In genomic region chr10:20683345-20683744, GRCh38 we compare ENCODE assay signal across 15 cellular contexts.
A peak's percentile ranks its signal among the peaks of the same experiment; 100 is the strongest.
DNase-seq lines count a peak whose midpoint lies in the region; TF ChIP-seq lines count a peak whose summit lies in the region.
"Had no signal": no experiment of that assay in that cellular context is flagged by ENCODE, and none has a peak within 500 bp of the region (broad histone marks: within the 10 kb centered on the region; RNA-seq: fewer than 3 reads in every experiment).

No MANE protein-coding gene starts in this region.

- no peak overlapping the region for H3K4me3 Mint-ChIP-seq in nephron progenitor cell
- H3K4me3 Mint-ChIP-seq: CD8-positive, alpha-beta T cell had no signal

- H3K27ac ChIP-seq in hepatocyte (peak overlapping the region; percentile 29), A673 (ENCODE audit: low read depth, low read length, poor library complexity, severe bottlenecking) (no peak overlapping the region), caudate nucleus (ENCODE audit: low read depth, low read length) (no peak overlapping the region)
- H3K27ac ChIP-seq: 22Rv1; A549; BLaER1 treated with 17β-estradiol and CSF1 and Interleukin-3, amounts not matched to agents 10 nM and 100 nM had no signal

- peaks cover 8% of the 10 kb centered on the region for H3K9me3 Mint-ChIP-seq in nephron progenitor cell

- H3K36me3 Mint-ChIP-seq in nephron progenitor cell (ENCODE audit: low read depth): no peaks in the 10 kb centered on the region
- H3K36me3 Mint-ChIP-seq: CD8-positive, alpha-beta T cell had no signal

- H3K4me3 ChIP-seq in hepatocyte: no peak overlapping the region
- H3K4me3 ChIP-seq in A673 (ENCODE audit: low read depth, low read length, poor library complexity, severe bottlenecking): no peak overlapping the region
- no peak overlapping the region for H3K4me3 ChIP-seq in BE2C (ENCODE audit: low read depth, low read length)
- H3K4me3 ChIP-seq: A549; BLaER1 treated with 17β-estradiol and CSF1 and Interleukin-3, amounts not matched to agents 10 nM and 100 nM; HAP-1 had no signal

- no peak overlapping the region for H2AFZ ChIP-seq in hepatocyte

- no peaks in the 10 kb centered on the region for H3K27me3 ChIP-seq in hepatocyte
- no peaks in the 10 kb centered on the region for H3K27me3 ChIP-seq in A673 (replicated peaks; ENCODE audit: insufficient read depth, low read depth, low read length, poor library complexity)
- no peaks in the 10 kb centered on the region for H3K27me3 ChIP-seq in BE2C
- H3K27me3 ChIP-seq: BLaER1 treated with 17β-estradiol and CSF1 and Interleukin-3, amounts not matched to agents 10 nM and 100 nM had no signal

- DNase-seq in DMS53 (lab: John Stamatoyannopoulos, UW) (peak; percentile 23), DMS53 treated with DMSO at 0.1 percent for 48 hours (lab: John Stamatoyannopoulos, UW; ENCODE audit: unreplicated experiment) (no peak), hepatocyte (ENCODE audit: low spot score) (no peak), nephron progenitor cell (no peak), NCI-H1694 (lab: John Stamatoyannopoulos, UW) (no peak), A673 (ENCODE audit: low spot score) (no peak), BE2C (no peak), caudate nucleus (lab: John Stamatoyannopoulos, UW) (no peak)
- DNase-seq: CD8-positive, alpha-beta T cell; DMS 273 treated with DMSO at 0.1 percent for 48 hours; DMS79 treated with DMSO at 0.1 percent for 48 hours had no signal

- CTCF ChIA-PET in A673 (lab: Charles Lee): no interaction called here

- H3K27ac Mint-ChIP-seq in nephron progenitor cell: peak overlapping the region; percentile 25
- H3K27ac Mint-ChIP-seq: CD8-positive, alpha-beta T cell had no signal

- TF ChIP-seq CTCF in hepatocyte (IDR thresholded peaks at IDR 0.05; ENCODE audit: poor library complexity) (no peak), nephron progenitor cell (IDR thresholded peaks at IDR 0.05) (no peak), A673 (conservative IDR thresholded peaks at IDR 0.05; ENCODE audit: low read depth, low read length) (no peak), BE2C (IDR thresholded peaks at IDR 0.05; ENCODE audit: low read depth, low read length) (no peak)

- H3K36me3 ChIP-seq in hepatocyte (replicated peaks; ENCODE audit: insufficient read depth, low read depth): no peaks in the 10 kb centered on the region
- no peaks in the 10 kb centered on the region for H3K36me3 ChIP-seq in A673 (ENCODE audit: insufficient read depth, low read length, poor library complexity, severe bottlenecking)
- no peaks in the 10 kb centered on the region for H3K36me3 ChIP-seq in BE2C
- H3K36me3 ChIP-seq: BLaER1 treated with 17β-estradiol and CSF1 and Interleukin-3, amounts not matched to agents 10 nM and 100 nM; HAP-1 had no signal

- no TSS peak for BruUV-seq in A673 (replicated peaks; lab: Mats Ljungman, UMichigan)

- no peak overlapping the region for H3K4me2 ChIP-seq in hepatocyte
- H3K4me2 ChIP-seq: A549; BLaER1 treated with 17β-estradiol and CSF1 and Interleukin-3, amounts not matched to agents 10 nM and 100 nM had no signal

- H3K9me2 ChIP-seq in hepatocyte (replicated peaks; ENCODE audit: insufficient read depth): no peaks in the 10 kb centered on the region

- no peaks in the 10 kb centered on the region for H3K79me2 ChIP-seq in hepatocyte

- intact Hi-C loops in A673 (cut with micrococcal nuclease; ENCODE audit: unreplicated experiment): no loop called here

- POLR2A ChIA-PET in A673 (lab: Charles Lee; ENCODE audit: low non-redundant PET): no interaction called here

- peaks cover 10% of the 10 kb centered on the region for H3K4me1 Mint-ChIP-seq in nephron progenitor cell

- H3K9me3 ChIP-seq in hepatocyte (ENCODE audit: low read depth): no peaks in the 10 kb centered on the region
- no peaks in the 10 kb centered on the region for H3K9me3 ChIP-seq in A673 (ENCODE audit: low read depth, low read length, poor library complexity, severe bottlenecking)
- no peaks in the 10 kb centered on the region for H3K9me3 ChIP-seq in BE2C
- H3K9me3 ChIP-seq: A549, HAP-1 had no signal

- no peaks in the 10 kb centered on the region for H4K20me1 ChIP-seq in hepatocyte (ENCODE audit: insufficient read depth, poor library complexity, severe bottlenecking)
- H4K20me1 ChIP-seq: BLaER1 treated with 17β-estradiol and CSF1 and Interleukin-3, amounts not matched to agents 10 nM and 100 nM had no signal

- no peaks in the 10 kb centered on the region for H3K27me3 Mint-ChIP-seq in nephron progenitor cell (ENCODE audit: low read depth, poor library complexity)

- H3K4me1 ChIP-seq in hepatocyte (ENCODE audit: insufficient read depth) (no peaks in the 10 kb centered on the region), A673 (ENCODE audit: insufficient read depth, low read length, poor library complexity, severe bottlenecking) (no peaks in the 10 kb centered on the region), BE2C (no peaks in the 10 kb centered on the region)
- H3K4me1 ChIP-seq: A549; BLaER1 treated with 17β-estradiol and CSF1 and Interleukin-3, amounts not matched to agents 10 nM and 100 nM; HAP-1 had no signal
